In the genomic region with DNA sequence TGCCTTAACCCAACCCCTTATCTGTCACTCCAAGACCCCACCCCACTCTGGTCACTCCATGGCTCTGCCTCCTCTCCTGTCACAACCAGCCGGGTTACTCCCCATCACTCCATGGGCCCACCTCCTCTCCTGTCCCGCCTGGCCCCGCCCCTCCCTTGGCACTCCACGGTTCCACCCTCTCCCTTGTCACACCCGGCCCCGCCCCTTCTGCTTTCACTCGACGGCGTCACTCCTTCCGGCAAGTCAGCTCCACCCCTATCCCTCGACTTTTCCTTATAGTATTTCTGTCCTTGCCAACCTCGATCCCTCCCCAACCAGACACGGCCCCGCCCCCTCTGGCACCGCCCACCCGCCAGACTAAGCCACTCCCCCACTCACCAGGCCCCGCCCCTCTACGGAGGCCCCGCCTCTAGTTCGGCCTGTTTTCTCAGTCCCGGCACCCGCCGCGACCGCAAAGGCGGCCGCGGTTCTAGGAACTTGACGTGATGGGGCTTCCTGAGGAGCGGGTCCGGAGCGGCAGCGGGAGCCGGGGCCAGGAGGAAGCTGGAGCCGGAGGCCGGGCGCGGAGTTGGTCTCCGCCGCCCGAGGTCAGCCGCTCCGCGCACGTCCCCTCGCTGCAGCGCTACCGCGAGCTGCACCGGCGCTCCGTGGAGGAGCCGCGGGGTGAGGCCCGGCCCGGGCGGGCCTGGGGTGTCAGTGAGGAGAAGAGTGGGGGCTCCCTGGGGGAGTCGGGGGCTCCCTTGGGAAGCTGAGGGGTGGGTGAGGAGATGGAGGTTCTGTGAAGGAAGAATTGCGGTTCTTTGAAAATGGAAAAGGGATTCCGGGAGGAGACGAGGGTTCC, we compare ENCODE assay signal across 1 cellular context.
A peak's percentile ranks its signal among the peaks of the same experiment; 100 is the strongest.
TF ChIP-seq lines count a peak whose summit lies in the region.

A gene with protein sequence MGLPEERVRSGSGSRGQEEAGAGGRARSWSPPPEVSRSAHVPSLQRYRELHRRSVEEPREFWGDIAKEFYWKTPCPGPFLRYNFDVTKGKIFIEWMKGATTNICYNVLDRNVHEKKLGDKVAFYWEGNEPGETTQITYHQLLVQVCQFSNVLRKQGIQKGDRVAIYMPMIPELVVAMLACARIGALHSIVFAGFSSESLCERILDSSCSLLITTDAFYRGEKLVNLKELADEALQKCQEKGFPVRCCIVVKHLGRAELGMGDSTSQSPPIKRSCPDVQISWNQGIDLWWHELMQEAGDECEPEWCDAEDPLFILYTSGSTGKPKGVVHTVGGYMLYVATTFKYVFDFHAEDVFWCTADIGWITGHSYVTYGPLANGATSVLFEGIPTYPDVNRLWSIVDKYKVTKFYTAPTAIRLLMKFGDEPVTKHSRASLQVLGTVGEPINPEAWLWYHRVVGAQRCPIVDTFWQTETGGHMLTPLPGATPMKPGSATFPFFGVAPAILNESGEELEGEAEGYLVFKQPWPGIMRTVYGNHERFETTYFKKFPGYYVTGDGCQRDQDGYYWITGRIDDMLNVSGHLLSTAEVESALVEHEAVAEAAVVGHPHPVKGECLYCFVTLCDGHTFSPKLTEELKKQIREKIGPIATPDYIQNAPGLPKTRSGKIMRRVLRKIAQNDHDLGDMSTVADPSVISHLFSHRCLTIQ (plus strand): TSS at position 452 of the 841 bp plus-strand sequence. CDS start 34 bp downstream, at position 486.

TF ChIP-seq in HepG2, 621 proteins besides CTCF, POLR2A, EP300 and RAD21 (continued from another document and continues in another):
- TF ChIP-seq, protein P1, sequence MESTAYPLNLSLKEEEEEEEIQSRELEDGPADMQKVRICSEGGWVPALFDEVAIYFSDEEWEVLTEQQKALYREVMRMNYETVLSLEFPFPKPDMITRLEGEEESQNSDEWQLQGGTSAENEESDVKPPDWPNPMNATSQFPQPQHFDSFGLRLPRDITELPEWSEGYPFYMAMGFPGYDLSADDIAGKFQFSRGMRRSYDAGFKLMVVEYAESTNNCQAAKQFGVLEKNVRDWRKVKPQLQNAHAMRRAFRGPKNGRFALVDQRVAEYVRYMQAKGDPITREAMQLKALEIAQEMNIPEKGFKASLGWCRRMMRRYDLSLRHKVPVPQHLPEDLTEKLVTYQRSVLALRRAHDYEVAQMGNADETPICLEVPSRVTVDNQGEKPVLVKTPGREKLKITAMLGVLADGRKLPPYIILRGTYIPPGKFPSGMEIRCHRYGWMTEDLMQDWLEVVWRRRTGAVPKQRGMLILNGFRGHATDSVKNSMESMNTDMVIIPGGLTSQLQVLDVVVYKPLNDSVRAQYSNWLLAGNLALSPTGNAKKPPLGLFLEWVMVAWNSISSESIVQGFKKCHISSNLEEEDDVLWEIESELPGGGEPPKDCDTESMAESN (CRISPR knock-in tag; conservative IDR thresholded peaks at IDR 0.05), result peak; percentile 87
- TF ChIP-seq NFE2L1 (CRISPR knock-in tag; IDR thresholded peaks at IDR 0.05; ENCODE audit: borderline replicate concordance), result no peak
- TF ChIP-seq, protein P2, sequence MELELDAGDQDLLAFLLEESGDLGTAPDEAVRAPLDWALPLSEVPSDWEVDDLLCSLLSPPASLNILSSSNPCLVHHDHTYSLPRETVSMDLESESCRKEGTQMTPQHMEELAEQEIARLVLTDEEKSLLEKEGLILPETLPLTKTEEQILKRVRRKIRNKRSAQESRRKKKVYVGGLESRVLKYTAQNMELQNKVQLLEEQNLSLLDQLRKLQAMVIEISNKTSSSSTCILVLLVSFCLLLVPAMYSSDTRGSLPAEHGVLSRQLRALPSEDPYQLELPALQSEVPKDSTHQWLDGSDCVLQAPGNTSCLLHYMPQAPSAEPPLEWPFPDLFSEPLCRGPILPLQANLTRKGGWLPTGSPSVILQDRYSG (CRISPR knock-in tag; IDR thresholded peaks at IDR 0.05), result peak; percentile 87; the same call in 1 of the 2 replicates
- TF ChIP-seq ZMYM3 (CRISPR knock-in tag; IDR thresholded peaks at IDR 0.05), result no peak
- peak; percentile 32; the same call in 1 of the 2 replicates for TF ChIP-seq SATB2 (CRISPR knock-in tag; IDR thresholded peaks at IDR 0.05)
- TF ChIP-seq ZFYVE20 (CRISPR knock-in tag; IDR thresholded peaks at IDR 0.05; ENCODE audit: borderline replicate concordance, low read depth), result no peak
- TF ChIP-seq, protein P3, sequence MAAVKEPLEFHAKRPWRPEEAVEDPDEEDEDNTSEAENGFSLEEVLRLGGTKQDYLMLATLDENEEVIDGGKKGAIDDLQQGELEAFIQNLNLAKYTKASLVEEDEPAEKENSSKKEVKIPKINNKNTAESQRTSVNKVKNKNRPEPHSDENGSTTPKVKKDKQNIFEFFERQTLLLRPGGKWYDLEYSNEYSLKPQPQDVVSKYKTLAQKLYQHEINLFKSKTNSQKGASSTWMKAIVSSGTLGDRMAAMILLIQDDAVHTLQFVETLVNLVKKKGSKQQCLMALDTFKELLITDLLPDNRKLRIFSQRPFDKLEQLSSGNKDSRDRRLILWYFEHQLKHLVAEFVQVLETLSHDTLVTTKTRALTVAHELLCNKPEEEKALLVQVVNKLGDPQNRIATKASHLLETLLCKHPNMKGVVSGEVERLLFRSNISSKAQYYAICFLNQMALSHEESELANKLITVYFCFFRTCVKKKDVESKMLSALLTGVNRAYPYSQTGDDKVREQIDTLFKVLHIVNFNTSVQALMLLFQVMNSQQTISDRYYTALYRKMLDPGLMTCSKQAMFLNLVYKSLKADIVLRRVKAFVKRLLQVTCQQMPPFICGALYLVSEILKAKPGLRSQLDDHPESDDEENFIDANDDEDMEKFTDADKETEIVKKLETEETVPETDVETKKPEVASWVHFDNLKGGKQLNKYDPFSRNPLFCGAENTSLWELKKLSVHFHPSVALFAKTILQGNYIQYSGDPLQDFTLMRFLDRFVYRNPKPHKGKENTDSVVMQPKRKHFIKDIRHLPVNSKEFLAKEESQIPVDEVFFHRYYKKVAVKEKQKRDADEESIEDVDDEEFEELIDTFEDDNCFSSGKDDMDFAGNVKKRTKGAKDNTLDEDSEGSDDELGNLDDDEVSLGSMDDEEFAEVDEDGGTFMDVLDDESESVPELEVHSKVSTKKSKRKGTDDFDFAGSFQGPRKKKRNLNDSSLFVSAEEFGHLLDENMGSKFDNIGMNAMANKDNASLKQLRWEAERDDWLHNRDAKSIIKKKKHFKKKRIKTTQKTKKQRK (IDR thresholded peaks at IDR 0.05; ENCODE audit: low read length), result no peak
- TF ChIP-seq JUND (CRISPR knock-in tag; IDR thresholded peaks at IDR 0.05), result no peak
- no peak for TF ChIP-seq REL (CRISPR knock-in tag; conservative IDR thresholded peaks at IDR 0.05)
- no peak for TF ChIP-seq ZC3H4 (CRISPR knock-in tag; IDR thresholded peaks at IDR 0.05; ENCODE audit: borderline replicate concordance)
- no peak for TF ChIP-seq NBN (conservative IDR thresholded peaks at IDR 0.05)
- TF ChIP-seq PAX8 (CRISPR knock-in tag; IDR thresholded peaks at IDR 0.05; ENCODE audit: borderline replicate concordance), result peak; percentile 52; the same call in 1 of the 2 replicates
- no peak for TF ChIP-seq ZNF7 (CRISPR knock-in tag; IDR thresholded peaks at IDR 0.05)
- TF ChIP-seq, protein P4, sequence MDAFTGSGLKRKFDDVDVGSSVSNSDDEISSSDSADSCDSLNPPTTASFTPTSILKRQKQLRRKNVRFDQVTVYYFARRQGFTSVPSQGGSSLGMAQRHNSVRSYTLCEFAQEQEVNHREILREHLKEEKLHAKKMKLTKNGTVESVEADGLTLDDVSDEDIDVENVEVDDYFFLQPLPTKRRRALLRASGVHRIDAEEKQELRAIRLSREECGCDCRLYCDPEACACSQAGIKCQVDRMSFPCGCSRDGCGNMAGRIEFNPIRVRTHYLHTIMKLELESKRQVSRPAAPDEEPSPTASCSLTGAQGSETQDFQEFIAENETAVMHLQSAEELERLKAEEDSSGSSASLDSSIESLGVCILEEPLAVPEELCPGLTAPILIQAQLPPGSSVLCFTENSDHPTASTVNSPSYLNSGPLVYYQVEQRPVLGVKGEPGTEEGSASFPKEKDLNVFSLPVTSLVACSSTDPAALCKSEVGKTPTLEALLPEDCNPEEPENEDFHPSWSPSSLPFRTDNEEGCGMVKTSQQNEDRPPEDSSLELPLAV (CRISPR knock-in tag; conservative IDR thresholded peaks at IDR 0.05; ENCODE audit: low read depth), result no peak
- TF ChIP-seq ZNF780A (CRISPR knock-in tag; IDR thresholded peaks at IDR 0.05), result no peak
- no peak for TF ChIP-seq ZNF550 (CRISPR knock-in tag; IDR thresholded peaks at IDR 0.05; ENCODE audit: borderline replicate concordance)
- no peak for TF ChIP-seq FOXA1 (IDR thresholded peaks at IDR 0.05)
- 0 out of 2 replicates have a peak, but pooled peaks have one; percentile 6 for TF ChIP-seq FOXA1 (CRISPR knock-in tag; IDR thresholded peaks at IDR 0.05)
- no peak for TF ChIP-seq TRIM24 (CRISPR knock-in tag; IDR thresholded peaks at IDR 0.05)
- peak; percentile 52; the same call in 1 of the 2 replicates for TF ChIP-seq ZNF674 (CRISPR knock-in tag; IDR thresholded peaks at IDR 0.05; ENCODE audit: low read depth)
- 0 out of 2 replicates have a peak, but pooled peaks have one; percentile 14 for TF ChIP-seq ZBTB7A (CRISPR knock-in tag; IDR thresholded peaks at IDR 0.05)
- TF ChIP-seq ZNF224 (CRISPR knock-in tag; IDR thresholded peaks at IDR 0.05), result 0 out of 2 replicates have a peak, but pooled peaks have one; percentile 56
- TF ChIP-seq ZNF558 (CRISPR knock-in tag; IDR thresholded peaks at IDR 0.05; ENCODE audit: borderline replicate concordance), result no peak; the same call in 1 of the 2 replicates
- TF ChIP-seq ZNF788 (CRISPR knock-in tag; IDR thresholded peaks at IDR 0.05; ENCODE audit: borderline replicate concordance), result peak; percentile 62; the same call in 1 of the 2 replicates
- TF ChIP-seq GABPA (IDR thresholded peaks at IDR 0.05; ENCODE audit: low read depth, low read length), result no peak
- peak; percentile 74 for TF ChIP-seq GABPA (CRISPR knock-in tag; IDR thresholded peaks at IDR 0.05; ENCODE audit: low read depth)
- TF ChIP-seq, protein P5, sequence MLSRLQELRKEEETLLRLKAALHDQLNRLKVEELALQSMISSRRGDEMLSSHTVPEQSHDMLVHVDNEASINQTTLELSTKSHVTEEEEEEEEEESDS (CRISPR knock-in tag; IDR thresholded peaks at IDR 0.05; ENCODE audit: borderline replicate concordance), result 0 out of 2 replicates have a peak, but pooled peaks have one; percentile 39
- TF ChIP-seq CHCHD3 (CRISPR knock-in tag; IDR thresholded peaks at IDR 0.05), result no peak
- no peak for TF ChIP-seq ZNF761 (CRISPR knock-in tag; conservative IDR thresholded peaks at IDR 0.05)
- TF ChIP-seq KMT2A (CRISPR knock-in tag; IDR thresholded peaks at IDR 0.05), result no peak
- no peak for TF ChIP-seq TEAD3 (CRISPR knock-in tag; optimal IDR thresholded peaks at IDR 0.05; ENCODE audit: borderline replicate concordance)
- TF ChIP-seq, protein P6, sequence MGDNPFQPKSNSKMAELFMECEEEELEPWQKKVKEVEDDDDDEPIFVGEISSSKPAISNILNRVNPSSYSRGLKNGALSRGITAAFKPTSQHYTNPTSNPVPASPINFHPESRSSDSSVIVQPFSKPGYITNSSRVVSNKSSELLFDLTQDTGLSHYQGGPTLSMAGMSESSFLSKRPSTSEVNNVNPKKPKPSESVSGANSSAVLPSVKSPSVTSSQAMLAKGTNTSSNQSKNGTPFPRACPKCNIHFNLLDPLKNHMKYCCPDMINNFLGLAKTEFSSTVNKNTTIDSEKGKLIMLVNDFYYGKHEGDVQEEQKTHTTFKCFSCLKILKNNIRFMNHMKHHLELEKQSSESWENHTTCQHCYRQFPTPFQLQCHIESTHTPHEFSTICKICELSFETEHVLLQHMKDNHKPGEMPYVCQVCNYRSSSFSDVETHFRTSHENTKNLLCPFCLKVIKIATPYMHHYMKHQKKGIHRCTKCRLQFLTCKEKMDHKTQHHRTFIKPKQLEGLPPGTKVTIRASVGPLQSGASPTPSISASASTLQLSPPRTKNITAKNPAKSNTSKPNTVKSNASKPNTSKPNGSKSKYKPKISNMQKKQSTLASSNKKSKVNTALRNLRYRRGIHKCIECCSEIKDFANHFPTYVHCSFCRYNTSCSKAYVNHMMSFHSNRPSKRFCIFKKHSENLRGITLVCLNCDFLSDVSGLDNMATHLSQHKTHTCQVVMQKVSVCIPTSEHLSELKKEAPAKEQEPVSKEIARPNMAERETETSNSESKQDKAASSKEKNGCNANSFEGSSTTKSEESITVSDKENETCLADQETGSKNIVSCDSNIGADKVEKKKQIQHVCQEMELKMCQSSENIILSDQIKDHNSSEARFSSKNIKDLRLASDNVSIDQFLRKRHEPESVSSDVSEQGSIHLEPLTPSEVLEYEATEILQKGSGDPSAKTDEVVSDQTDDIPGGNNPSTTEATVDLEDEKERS (CRISPR knock-in tag; IDR thresholded peaks at IDR 0.05), result peak; percentile 62; the same call in 1 of the 2 replicates
- TF ChIP-seq THAP11 (CRISPR knock-in tag; IDR thresholded peaks at IDR 0.05), result peak; percentile 48; the same call in 1 of the 2 replicates
- TF ChIP-seq MAFG (CRISPR knock-in tag; IDR thresholded peaks at IDR 0.05), result no peak
- TF ChIP-seq, protein P7, sequence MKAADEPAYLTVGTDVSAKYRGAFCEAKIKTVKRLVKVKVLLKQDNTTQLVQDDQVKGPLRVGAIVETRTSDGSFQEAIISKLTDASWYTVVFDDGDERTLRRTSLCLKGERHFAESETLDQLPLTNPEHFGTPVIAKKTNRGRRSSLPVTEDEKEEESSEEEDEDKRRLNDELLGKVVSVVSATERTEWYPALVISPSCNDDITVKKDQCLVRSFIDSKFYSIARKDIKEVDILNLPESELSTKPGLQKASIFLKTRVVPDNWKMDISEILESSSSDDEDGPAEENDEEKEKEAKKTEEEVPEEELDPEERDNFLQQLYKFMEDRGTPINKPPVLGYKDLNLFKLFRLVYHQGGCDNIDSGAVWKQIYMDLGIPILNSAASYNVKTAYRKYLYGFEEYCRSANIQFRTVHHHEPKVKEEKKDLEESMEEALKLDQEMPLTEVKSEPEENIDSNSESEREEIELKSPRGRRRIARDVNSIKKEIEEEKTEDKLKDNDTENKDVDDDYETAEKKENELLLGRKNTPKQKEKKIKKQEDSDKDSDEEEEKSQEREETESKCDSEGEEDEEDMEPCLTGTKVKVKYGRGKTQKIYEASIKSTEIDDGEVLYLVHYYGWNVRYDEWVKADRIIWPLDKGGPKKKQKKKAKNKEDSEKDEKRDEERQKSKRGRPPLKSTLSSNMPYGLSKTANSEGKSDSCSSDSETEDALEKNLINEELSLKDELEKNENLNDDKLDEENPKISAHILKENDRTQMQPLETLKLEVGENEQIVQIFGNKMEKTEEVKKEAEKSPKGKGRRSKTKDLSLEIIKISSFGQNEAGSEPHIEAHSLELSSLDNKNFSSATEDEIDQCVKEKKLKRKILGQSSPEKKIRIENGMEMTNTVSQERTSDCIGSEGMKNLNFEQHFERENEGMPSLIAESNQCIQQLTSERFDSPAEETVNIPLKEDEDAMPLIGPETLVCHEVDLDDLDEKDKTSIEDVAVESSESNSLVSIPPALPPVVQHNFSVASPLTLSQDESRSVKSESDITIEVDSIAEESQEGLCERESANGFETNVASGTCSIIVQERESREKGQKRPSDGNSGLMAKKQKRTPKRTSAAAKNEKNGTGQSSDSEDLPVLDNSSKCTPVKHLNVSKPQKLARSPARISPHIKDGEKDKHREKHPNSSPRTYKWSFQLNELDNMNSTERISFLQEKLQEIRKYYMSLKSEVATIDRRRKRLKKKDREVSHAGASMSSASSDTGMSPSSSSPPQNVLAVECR (CRISPR knock-in tag; IDR thresholded peaks at IDR 0.05; ENCODE audit: borderline replicate concordance), result peak; percentile 72
